29 cellular contexts compared by ENCODE assay signal in the genomic region with DNA sequence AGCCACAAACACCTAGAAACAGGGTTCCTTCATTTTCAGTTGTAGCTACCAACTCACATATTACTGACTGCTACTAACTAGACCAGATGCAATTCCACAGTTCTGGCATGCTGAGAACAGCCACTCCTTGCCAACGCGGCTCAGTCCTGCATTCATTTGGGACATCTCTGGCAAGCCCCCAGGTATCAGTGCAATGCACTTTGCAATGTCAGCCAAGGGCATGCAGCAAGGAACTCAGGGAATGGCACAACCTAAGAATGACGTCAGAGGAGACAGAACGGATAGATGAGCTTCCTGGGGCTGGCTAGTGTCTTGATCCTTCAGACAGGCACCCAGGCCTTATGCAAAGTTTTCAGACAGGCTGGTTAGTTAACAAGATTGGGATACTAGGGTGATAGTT. TPM values are rescaled to one million over a fixed set of nuclear protein-coding genes. Genes with fewer than 3 reads are reported as not detected.
DNase-seq lines count a peak whose midpoint lies in the region; ATAC-seq and TF ChIP-seq lines count a peak whose summit lies in the region.
"Had no signal": no experiment of that assay in that cellular context is flagged by ENCODE, and none has a peak within 500 bp of the region (broad histone marks: within the 10 kb centered on the region; RNA-seq: fewer than 3 reads in every experiment).

No MANE protein-coding gene starts in this region.

- peak overlapping the region in 7 of 8 donors; percentile 46 to 88 (median 79) for H3K4me3 Mint-ChIP-seq in naive B cell
- H3K4me3 Mint-ChIP-seq: activated naive CD8-positive, alpha-beta T cell treated with anti-CD3 and anti-CD28 coated beads, Interleukin-2, amount 50 U/mL, for 24 hours; H9; mesothelial cell of epicardium; natural killer cell treated with Interleukin-12 subunit alpha and Interleukin-12 subunit beta and Interleukin-15 and Interleukin-18, amount 100 ng/mL, for 72 hours had no signal

- peak overlapping the region; percentile 95 to 98 (median 97) for H3K27ac Mint-ChIP-seq in naive B cell
- H3K27ac Mint-ChIP-seq: activated naive CD8-positive, alpha-beta T cell treated with anti-CD3 and anti-CD28 coated beads, Interleukin-2, amount 50 U/mL, for 24 hours; mesothelial cell of epicardium; natural killer cell treated with Interleukin-12 subunit alpha and Interleukin-12 subunit beta and Interleukin-15 and Interleukin-18, amount 100 ng/mL, for 72 hours had no signal

- DNase-seq in NCI-H446 (lab: John Stamatoyannopoulos, UW), result peak; percentile 49 to 75
- DNase-seq in cerebellar cortex (ENCODE audit: low spot score), result peak; percentile 74
- DNase-seq in naive B cell, result no peak
- no peak for DNase-seq in activated CD4-positive, alpha-beta T cell treated with anti-CD3 and anti-CD28 coated beads for 1 hour
- no peak for DNase-seq in omental fat pad (ENCODE audit: low spot score)
- DNase-seq in stimulated activated CD4-positive, alpha-beta T cell treated with anti-CD3 and anti-CD28 coated beads, Interleukin-2, amount 100 ng/mL, for 24 hours, result no peak
- DNase-seq: ACHN; activated CD4-positive, alpha-beta T cell treated with anti-CD3 and anti-CD28 coated beads, Interleukin-2, amount 50 U/mL, for 48 hours; activated effector memory CD4-positive, alpha-beta T cell treated with Interleukin-2 at 50 U/mL for 16 hours; activated naive CD8-positive, alpha-beta T cell treated with anti-CD3 and anti-CD28 coated beads, Interleukin-2, amount 50 U/mL, for 24 hours; brain microvascular endothelial cell; Calu3; H9; KG1; MV-4-11; NCI-H1694; NCI-H2171 treated with DMSO at 0.1 percent for 48 hours; NCI-H774; OCI-M1; pancreas; SIG-M5; sigmoid colon; uterus had no signal

- TF ChIP-seq CTCF in omental fat pad (IDR thresholded peaks at IDR 0.05), result no peak

- H3K4me1 ChIP-seq in BLaER1 treated with 17β-estradiol and CSF1 and Interleukin-3, amounts not matched to agents 10 nM and 100 nM, result peaks cover 17 to 34% (median 22%) of the 10 kb centered on the region in 10 experiments
- H3K4me1 ChIP-seq: sigmoid colon, uterus had no signal

- H3K27ac ChIP-seq in BLaER1 treated with 17β-estradiol and CSF1 and Interleukin-3, amounts not matched to agents 10 nM and 100 nM, result no peak overlapping the region
- H3K27ac ChIP-seq: brain microvascular endothelial cell, C4-2B, coronary artery, pancreas, sigmoid colon, uterus had no signal

- peaks cover 52 to 66% (median 57%) of the 10 kb centered on the region in 3 donors for H3K4me1 Mint-ChIP-seq in naive B cell
- H3K4me1 Mint-ChIP-seq: mesothelial cell of epicardium had no signal

- H3K36me3 Mint-ChIP-seq in naive B cell, result no peaks in the 10 kb centered on the region
- H3K36me3 Mint-ChIP-seq: mesothelial cell of epicardium; natural killer cell treated with Interleukin-12 subunit alpha and Interleukin-12 subunit beta and Interleukin-15 and Interleukin-18, amount 100 ng/mL, for 72 hours had no signal

- H3K36me3 ChIP-seq in BLaER1 treated with 17β-estradiol and CSF1 and Interleukin-3, amounts not matched to agents 10 nM and 100 nM, result no peaks in the 10 kb centered on the region
- H3K36me3 ChIP-seq: brain microvascular endothelial cell, pancreas, sigmoid colon, uterus had no signal

- H3K9ac ChIP-seq in BLaER1 treated with 17β-estradiol and CSF1 and Interleukin-3, amounts not matched to agents 10 nM and 100 nM, result no peak overlapping the region

- H3K9me3 Mint-ChIP-seq in naive B cell, result no peaks in the 10 kb centered on the region
- H3K9me3 Mint-ChIP-seq: activated naive CD8-positive, alpha-beta T cell treated with anti-CD3 and anti-CD28 coated beads, Interleukin-2, amount 50 U/mL, for 24 hours; H9; mesothelial cell of epicardium; natural killer cell treated with Interleukin-12 subunit alpha and Interleukin-12 subunit beta and Interleukin-15 and Interleukin-18, amount 100 ng/mL, for 72 hours had no signal

- no peak overlapping the region for H3K4me3 ChIP-seq in BLaER1 treated with 17β-estradiol and CSF1 and Interleukin-3, amounts not matched to agents 10 nM and 100 nM
- H3K4me3 ChIP-seq: coronary artery, pancreas, sigmoid colon, uterus had no signal

- H3K4me2 ChIP-seq in BLaER1 treated with 17β-estradiol and CSF1 and Interleukin-3, amounts not matched to agents 10 nM and 100 nM, result peak overlapping the region; percentile 51 to 84 (median 75)

- H3K27me3 Mint-ChIP-seq in naive B cell, result no peaks in the 10 kb centered on the region
- H3K27me3 Mint-ChIP-seq: activated naive CD8-positive, alpha-beta T cell treated with anti-CD3 and anti-CD28 coated beads, Interleukin-2, amount 50 U/mL, for 24 hours had no signal

- ATAC-seq in naive B cell (ENCODE audit: low read depth in 2 of 2) (no peak), HG02623 (IDR thresholded peaks at IDR 0.05; ENCODE audit: unreplicated experiment) (no peak), omental fat pad (ENCODE audit: low FRiP score) (no peak)
- ATAC-seq: activated naive CD8-positive, alpha-beta T cell treated with anti-CD3 and anti-CD28 coated beads, Interleukin-2, amount 50 U/mL, for 24 hours; natural killer cell treated with Interleukin-12 subunit alpha and Interleukin-12 subunit beta and Interleukin-15 and Interleukin-18, amount 100 ng/mL, for 72 hours had no signal

- H4K20me1 ChIP-seq in BLaER1 treated with 17β-estradiol and CSF1 and Interleukin-3, amounts not matched to agents 10 nM and 100 nM, result no peaks in the 10 kb centered on the region

- H3K9me3 ChIP-seq in BLaER1 treated with 17β-estradiol and CSF1 and Interleukin-3, amounts not matched to agents 10 nM and 100 nM (replicated peaks in 1 of 11), result no peaks in the 10 kb centered on the region
- H3K9me3 ChIP-seq: pancreas, sigmoid colon, uterus had no signal

- H3K27me3 ChIP-seq in BLaER1 treated with 17β-estradiol and CSF1 and Interleukin-3, amounts not matched to agents 10 nM and 100 nM, result no peaks in the 10 kb centered on the region
- H3K27me3 ChIP-seq: brain microvascular endothelial cell, pancreas, sigmoid colon, uterus had no signal

RNA-seq across cellular contexts. Expression of gene MAP3K9, which starts 29.6 kb away (rescaled TPM):
- 10 to 100 TPM in 1 of 6 donors, 1 to 10 TPM in 5; 4.3 to 10.5 (median 6.3) TPM for polyA plus RNA-seq in naive B cell (ENCODE audit: low read depth in 6 of 6)
- 1 to 10 TPM in 2 of 4 donors, under 1 TPM in 2; 0.32 to 5.8 (median 1.1) TPM for total RNA-seq in omental fat pad

Comparison
In these comparisons a context has a peak if more than half of its experiments do, and no peak if none do; other contexts are left out.
1. DNase-seq: peak in NCI-H446 (2 of 2) and cerebellar cortex (single experiment); none in naive B cell (single experiment), activated CD4-positive, alpha-beta T cell treated with anti-CD3 and anti-CD28 coated beads for 1 hour (single experiment), omental fat pad (single experiment) and stimulated activated CD4-positive, alpha-beta T cell treated with anti-CD3 and anti-CD28 coated beads, Interleukin-2, amount 100 ng/mL, for 24 hours (0 of 2).